In genomic region chr4:153916273-153916755, GRCh38 we compare ENCODE assay signal across 8 cellular contexts.
DNase-seq lines count a peak whose midpoint lies in the region; ATAC-seq lines count a peak whose summit lies in the region.
"Had no signal": no experiment of that assay in that cellular context is flagged by ENCODE, and none has a peak within 500 bp of the region (broad histone marks: within the 10 kb centered on the region; RNA-seq: fewer than 3 reads in every experiment).

No MANE protein-coding gene starts in this region.

- peak; percentile 99 for ATAC-seq in HG02588 (IDR thresholded peaks at IDR 0.05; ENCODE audit: unreplicated experiment)
- peak; percentile 91 for ATAC-seq in HG03575 (IDR thresholded peaks at IDR 0.05; ENCODE audit: extremely low read depth, insufficient number of reproducible peaks, low FRiP score, unreplicated experiment)

- DNase-seq in GM19240 (ENCODE audit: insufficient read length, low spot score) (peak; percentile 20), COR-L47 (lab: John Stamatoyannopoulos, UW) (no peak), NCI-H2107 treated with DMSO at 0.1 percent for 48 hours (lab: John Stamatoyannopoulos, UW; ENCODE audit: unreplicated experiment) (no peak), amniotic stem cell (lab: John Stamatoyannopoulos, UW) (no peak)
- peak; percentile 7 for DNase-seq in stimulated activated CD4-positive, alpha-beta T cell treated with anti-CD3 and anti-CD28 coated beads, Interleukin-4, amount 100 ng/mL, for 1 hour
- DNase-seq: NCI-H1417 treated with DMSO at 0.1 percent for 48 hours had no signal

Comparison
In these comparisons a context has a peak if more than half of its experiments do, and no peak if none do; other contexts are left out.
1. DNase-seq: peak in GM19240 (single experiment) and stimulated activated CD4-positive, alpha-beta T cell treated with anti-CD3 and anti-CD28 coated beads, Interleukin-4, amount 100 ng/mL, for 1 hour (single experiment); none in COR-L47 (single experiment), NCI-H2107 treated with DMSO at 0.1 percent for 48 hours (single experiment) and amniotic stem cell (single experiment).